In genomic region chr1:209822706-209823105, GRCh38 we compare ENCODE assay signal across 3 cellular contexts.
TF ChIP-seq lines count a peak whose summit lies in the region.

No MANE protein-coding gene starts in this region.

TF ChIP-seq in A549, 52 proteins besides CTCF, POLR2A, EP300 and RAD21:
- TF ChIP-seq FOSB (CRISPR knock-in tag; IDR thresholded peaks at IDR 0.05) (no peak), PHF8 (IDR thresholded peaks at IDR 0.05; ENCODE audit: borderline replicate concordance, low read depth) (no peak)

TF ChIP-seq in HCT116, 20 proteins besides CTCF, POLR2A, EP300 and RAD21:
- TF ChIP-seq, protein P1, sequence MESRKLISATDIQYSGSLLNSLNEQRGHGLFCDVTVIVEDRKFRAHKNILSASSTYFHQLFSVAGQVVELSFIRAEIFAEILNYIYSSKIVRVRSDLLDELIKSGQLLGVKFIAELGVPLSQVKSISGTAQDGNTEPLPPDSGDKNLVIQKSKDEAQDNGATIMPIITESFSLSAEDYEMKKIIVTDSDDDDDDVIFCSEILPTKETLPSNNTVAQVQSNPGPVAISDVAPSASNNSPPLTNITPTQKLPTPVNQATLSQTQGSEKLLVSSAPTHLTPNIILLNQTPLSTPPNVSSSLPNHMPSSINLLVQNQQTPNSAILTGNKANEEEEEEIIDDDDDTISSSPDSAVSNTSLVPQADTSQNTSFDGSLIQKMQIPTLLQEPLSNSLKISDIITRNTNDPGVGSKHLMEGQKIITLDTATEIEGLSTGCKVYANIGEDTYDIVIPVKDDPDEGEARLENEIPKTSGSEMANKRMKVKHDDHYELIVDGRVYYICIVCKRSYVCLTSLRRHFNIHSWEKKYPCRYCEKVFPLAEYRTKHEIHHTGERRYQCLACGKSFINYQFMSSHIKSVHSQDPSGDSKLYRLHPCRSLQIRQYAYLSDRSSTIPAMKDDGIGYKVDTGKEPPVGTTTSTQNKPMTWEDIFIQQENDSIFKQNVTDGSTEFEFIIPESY (IDR thresholded peaks at IDR 0.05; ENCODE audit: extremely low read depth, insufficient replicate concordance, low read length): no peak
- TF ChIP-seq CEBPB (IDR thresholded peaks at IDR 0.05; ENCODE audit: low read depth) (no peak), EZH2 (IDR thresholded peaks at IDR 0.05) (no peak), SRF (IDR thresholded peaks at IDR 0.05; ENCODE audit: low read depth) (no peak), YY1 (IDR thresholded peaks at IDR 0.05; ENCODE audit: extremely low read depth, insufficient replicate concordance, low read depth, low read length) (no peak), SP1 (IDR thresholded peaks at IDR 0.05; ENCODE audit: low read depth) (no peak), TCF7L2 (IDR thresholded peaks at IDR 0.05; ENCODE audit: borderline replicate concordance, extremely low read depth, insufficient read depth, insufficient read length) (no peak), CBX3 (IDR thresholded peaks at IDR 0.05; ENCODE audit: low read depth) (no peak), SIN3A (IDR thresholded peaks at IDR 0.05; ENCODE audit: low read depth) (no peak), EZH2phosphoT487 (IDR thresholded peaks at IDR 0.05; ENCODE audit: borderline replicate concordance) (no peak)
- TF ChIP-seq, protein P2, sequence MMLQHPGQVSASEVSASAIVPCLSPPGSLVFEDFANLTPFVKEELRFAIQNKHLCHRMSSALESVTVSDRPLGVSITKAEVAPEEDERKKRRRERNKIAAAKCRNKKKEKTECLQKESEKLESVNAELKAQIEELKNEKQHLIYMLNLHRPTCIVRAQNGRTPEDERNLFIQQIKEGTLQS (IDR thresholded peaks at IDR 0.05): no peak

TF ChIP-seq in GM12891, 5 proteins besides CTCF, POLR2A, EP300 and RAD21:
- no peak for TF ChIP-seq PAX5 (IDR thresholded peaks at IDR 0.05; ENCODE audit: insufficient read depth, low read length, severe bottlenecking)
